23 cellular contexts compared by ENCODE assay signal in the genomic region with DNA sequence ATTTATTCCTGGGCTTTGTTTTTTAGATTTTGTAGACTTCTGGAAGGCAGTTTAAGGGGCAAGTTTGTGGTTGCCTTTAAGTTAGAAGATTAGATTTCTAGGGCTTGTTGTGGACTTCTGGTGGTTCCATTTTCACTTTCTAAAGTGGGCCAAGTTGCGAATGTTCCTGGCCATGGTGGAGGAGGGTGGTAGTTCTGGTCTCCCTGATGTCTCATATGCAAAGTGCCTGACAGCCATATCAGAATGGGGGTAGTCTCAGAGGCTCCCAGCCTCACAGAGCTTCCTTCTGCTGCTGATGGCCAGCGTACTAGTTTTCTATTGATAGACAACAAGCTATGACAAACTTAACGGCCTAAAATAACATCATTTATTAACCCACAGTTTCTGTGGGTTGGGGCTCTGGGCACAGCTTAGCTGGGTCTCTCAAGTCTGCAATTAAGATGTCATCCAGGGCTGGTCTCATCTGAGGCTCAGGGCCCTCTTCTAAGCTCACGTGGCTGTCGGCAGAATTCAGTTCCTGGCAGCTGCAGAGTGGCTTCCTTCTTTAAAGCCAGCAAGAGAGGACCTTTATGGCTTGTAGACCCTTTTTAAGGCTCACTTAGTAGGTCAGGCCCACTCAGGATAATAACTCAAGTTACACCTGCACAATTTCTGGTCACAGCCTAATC. TPM values are rescaled to one million over a fixed set of nuclear protein-coding genes. Genes with fewer than 3 reads are reported as not detected.
"Had no signal": no experiment of that assay in that cellular context is flagged by ENCODE, and none has a peak within 500 bp of the region (broad histone marks: within the 10 kb centered on the region; RNA-seq: fewer than 3 reads in every experiment).

No MANE protein-coding gene starts in this region.

- H2AFZ ChIP-seq: parathyroid adenoma had no signal

- H3K36me3 Mint-ChIP-seq: immature natural killer cell; naive thymus-derived CD4-positive, alpha-beta T cell; natural killer cell treated with Interleukin-12 subunit alpha and Interleukin-12 subunit beta and Interleukin-15 and Interleukin-18, amount 100 ng/mL, for 72 hours; stimulated activated memory B cell treated with anti-CD40 and anti-IgM and Interleukin-4, amounts not matched to agents 10 μg/mL and 1 μg/mL and 100 μg/mL, for 72 hours had no signal

- H3K4me1 ChIP-seq: left ventricle myocardium inferior, parathyroid adenoma, psoas muscle, right lobe of liver, transverse colon, upper lobe of left lung, vagina had no signal

- H3K4me3 Mint-ChIP-seq: immature natural killer cell; naive thymus-derived CD4-positive, alpha-beta T cell; natural killer cell treated with Interleukin-12 subunit alpha and Interleukin-12 subunit beta and Interleukin-15 and Interleukin-18, amount 100 ng/mL, for 72 hours; stimulated activated memory B cell treated with anti-CD40 and anti-IgM and Interleukin-4, amounts not matched to agents 10 μg/mL and 1 μg/mL and 100 μg/mL, for 72 hours; stimulated activated naive CD8-positive, alpha-beta T cell treated with anti-CD3 and anti-CD28 coated beads, Interleukin-15, amount 100 ng/mL, for 72 hours had no signal

- H3K36me3 ChIP-seq: left ventricle myocardium inferior, right lobe of liver, transverse colon, upper lobe of left lung, vagina had no signal

- H3K4me3 ChIP-seq: left ventricle myocardium inferior, lung, mucosa of descending colon, psoas muscle, right lobe of liver, smooth muscle cell, transverse colon, upper lobe of left lung, vagina had no signal

- H3K27ac ChIP-seq: left ventricle myocardium inferior, parathyroid adenoma, psoas muscle, right lobe of liver, transverse colon, upper lobe of left lung, vagina had no signal

- H3K27ac Mint-ChIP-seq: immature natural killer cell; naive thymus-derived CD4-positive, alpha-beta T cell; natural killer cell treated with Interleukin-12 subunit alpha and Interleukin-12 subunit beta and Interleukin-15 and Interleukin-18, amount 100 ng/mL, for 72 hours; stimulated activated memory B cell treated with anti-CD40 and anti-IgM and Interleukin-4, amounts not matched to agents 10 μg/mL and 1 μg/mL and 100 μg/mL, for 72 hours; stimulated activated naive CD8-positive, alpha-beta T cell treated with anti-CD3 and anti-CD28 coated beads, Interleukin-15, amount 100 ng/mL, for 72 hours had no signal

- H3K79me2 ChIP-seq: parathyroid adenoma had no signal

- H3K4me1 Mint-ChIP-seq: immature natural killer cell; naive thymus-derived CD4-positive, alpha-beta T cell; stimulated activated memory B cell treated with anti-CD40 and anti-IgM and Interleukin-4, amounts not matched to agents 10 μg/mL and 1 μg/mL and 100 μg/mL, for 72 hours; stimulated activated naive CD8-positive, alpha-beta T cell treated with anti-CD3 and anti-CD28 coated beads, Interleukin-15, amount 100 ng/mL, for 72 hours had no signal

- ATAC-seq: mucosa of descending colon; naive thymus-derived CD4-positive, alpha-beta T cell; natural killer cell treated with Interleukin-12 subunit alpha and Interleukin-12 subunit beta and Interleukin-15 and Interleukin-18, amount 100 ng/mL, for 72 hours; psoas muscle; right lobe of liver; stimulated activated naive CD8-positive, alpha-beta T cell treated with anti-CD3 and anti-CD28 coated beads, Interleukin-15, amount 100 ng/mL, for 72 hours had no signal

- H3K9ac ChIP-seq: parathyroid adenoma had no signal

- H3K9me3 Mint-ChIP-seq: natural killer cell treated with Interleukin-12 subunit alpha and Interleukin-12 subunit beta and Interleukin-15 and Interleukin-18, amount 100 ng/mL, for 72 hours; stimulated activated naive CD8-positive, alpha-beta T cell treated with anti-CD3 and anti-CD28 coated beads, Interleukin-15, amount 100 ng/mL, for 72 hours had no signal

- DNase-seq: hippocampal formation; immature natural killer cell; left ventricle myocardium inferior; midbrain; mucosa of descending colon; naive thymus-derived CD4-positive, alpha-beta T cell; psoas muscle; right lobe of liver; stimulated activated CD4-positive, alpha-beta T cell treated with anti-CD3 and anti-CD28 coated beads, Interleukin-1b, Interleukin-23, amount 100 ng/mL, for 48 hours; stimulated activated CD4-positive, alpha-beta T cell treated with anti-CD3 and anti-CD28 coated beads, Interleukin-2, amount 100 ng/mL, for 48 hours; stimulated activated CD4-positive, alpha-beta T cell treated with anti-CD3 and anti-CD28 coated beads, Interleukin-4, amount 100 ng/mL, for 4 hours; stimulated activated CD8-positive, alpha-beta memory T cell treated with anti-CD3 and anti-CD28 coated beads, Interleukin-4, amount 100 ng/mL, for 48 hours; stimulated activated naive CD4-positive, alpha-beta T cell treated with Interleukin-2 at 50 U/mL for 16 hours; stimulated activated naive CD8-positive, alpha-beta T cell treated with anti-CD3 and anti-CD28 coated beads, Interleukin-15, amount 100 ng/mL, for 72 hours; substantia nigra; transverse colon; upper lobe of left lung had no signal

- H3K27me3 ChIP-seq: right lobe of liver, transverse colon, upper lobe of left lung, vagina had no signal

- H3K9me3 ChIP-seq: left ventricle myocardium inferior, mucosa of descending colon, psoas muscle, right lobe of liver, transverse colon, upper lobe of left lung, vagina had no signal

- H3K4me2 ChIP-seq: smooth muscle cell had no signal

RNA-seq across cellular contexts. Expression of gene BMPER, which starts 44.8 kb away (rescaled TPM):
- polyA plus RNA-seq: immature natural killer cell; naive thymus-derived CD4-positive, alpha-beta T cell had no signal
